ENCODE assay signal across 9 cellular contexts in the genomic region with DNA sequence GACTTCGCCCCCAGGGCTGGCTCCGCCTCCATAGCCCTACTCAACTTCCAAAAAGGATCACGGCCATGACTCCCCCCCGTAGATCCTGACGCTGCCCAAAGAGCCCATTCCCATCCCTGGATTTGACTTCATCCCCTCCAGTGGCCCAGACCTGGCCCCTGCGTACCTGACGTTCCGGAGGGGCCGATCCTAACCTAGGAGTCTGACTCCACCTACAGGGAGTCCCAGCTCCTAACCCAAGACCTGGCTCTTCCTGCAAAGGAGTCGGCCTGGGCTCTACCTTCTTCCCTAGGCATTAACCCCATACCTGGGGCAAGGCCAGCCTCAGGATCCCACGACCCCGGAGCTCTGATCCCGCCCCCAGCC. TPM values are rescaled to one million over a fixed set of nuclear protein-coding genes. Genes with fewer than 3 reads are reported as not detected.
DNase-seq lines count a peak whose midpoint lies in the region; ATAC-seq and TF ChIP-seq lines count a peak whose summit lies in the region.
"Had no signal": no experiment of that assay in that cellular context is flagged by ENCODE, and none has a peak within 500 bp of the region (broad histone marks: within the 10 kb centered on the region; RNA-seq: fewer than 3 reads in every experiment).

No MANE protein-coding gene starts in this region.

- H3K27ac ChIP-seq in SJSA1 (no peak overlapping the region), right cardiac atrium (ENCODE audit: low read length) (no peak overlapping the region), skeletal muscle tissue (ENCODE audit: low read depth, low read length) (no peak overlapping the region)

- H3K4me1 ChIP-seq in SJSA1 (replicated peaks) (peaks cover 18% of the 10 kb centered on the region), right cardiac atrium (ENCODE audit: control insufficient read depth, insufficient read depth, low read length) (no peaks in the 10 kb centered on the region), skeletal muscle tissue (ENCODE audit: control insufficient read depth in 3 of 3, insufficient read depth in 3 of 3, low read length in 3 of 3) (peaks cover 8 to 18% (median 16%) of the 10 kb centered on the region in 3 donors)

- CTCF ChIA-PET in Calu3 (lab: Charles Lee) = interaction anchor here (0.7 kb wide), 1 partner anchor 1697 kb away, joined by 3 read pairs; no protein-coding TSS in a partner anchor

- no peaks in the 10 kb centered on the region for H3K4me1 Mint-ChIP-seq in Calu3 (ENCODE audit: low read depth, unreplicated experiment)

- H3K4me3 ChIP-seq in SJSA1 = peak overlapping the region; percentile 32
- peak overlapping the region; percentile 28 for H3K4me3 ChIP-seq in right cardiac atrium (ENCODE audit: low read length)
- H3K4me3 ChIP-seq in skeletal muscle tissue (ENCODE audit: low read length in 3 of 3) = peak overlapping the region in 2 of 3 donors; percentile 49 to 67

- ATAC-seq in GM21526 (IDR thresholded peaks at IDR 0.05; ENCODE audit: low FRiP score, unreplicated experiment) (peak; percentile 13), right cardiac atrium (no peak), HG03045 (IDR thresholded peaks at IDR 0.05; ENCODE audit: unreplicated experiment) (no peak)

- H3K9me3 Mint-ChIP-seq in Calu3 (ENCODE audit: low read depth, unreplicated experiment) = no peaks in the 10 kb centered on the region

- BruUV-seq in Calu3 (replicated peaks; lab: Mats Ljungman, UMichigan) = no TSS peak

- H3K27me3 Mint-ChIP-seq in Calu3 (ENCODE audit: unreplicated experiment) = no peaks in the 10 kb centered on the region

- peak overlapping the region in 1 of 3 donors; percentile 57 for H3K9ac ChIP-seq in skeletal muscle tissue (ENCODE audit: low read depth in 1 of 3, low read length in 3 of 3)

- H3K27me3 ChIP-seq in SJSA1 (replicated peaks) (peaks cover 5% of the 10 kb centered on the region), right cardiac atrium (ENCODE audit: control insufficient read depth, insufficient read depth) (no peaks in the 10 kb centered on the region), skeletal muscle tissue (ENCODE audit: control insufficient read depth in 3 of 3, insufficient read depth in 3 of 3, low read length in 3 of 3) (peaks cover 5 to 25% (median 22%) of the 10 kb centered on the region in 3 donors)

- no peak overlapping the region for H3K4me3 Mint-ChIP-seq in Calu3 (ENCODE audit: low read depth, unreplicated experiment)

- peaks cover 4% of the 10 kb centered on the region for H3K36me3 Mint-ChIP-seq in Calu3 (ENCODE audit: insufficient read depth, unreplicated experiment)

- H3K27ac Mint-ChIP-seq in Calu3 (ENCODE audit: unreplicated experiment) = no peak overlapping the region

- DNase-seq in SJSA1 (ENCODE audit: low read depth in 1 of 2, low spot score in 2 of 2) = peak in 1 of 2 experiments; percentile 47
- DNase-seq in right cardiac atrium = no peak
- DNase-seq in Calu3 = no peak
- no peak for DNase-seq in C1 segment of cervical spinal cord (lab: John Stamatoyannopoulos, UW)
- no peak for DNase-seq in SIG-M5 treated with dmso at 0.1 percent for 504 hours (lab: John Stamatoyannopoulos, UW; ENCODE audit: unreplicated experiment)

- TF ChIP-seq CTCF in Calu3 (IDR thresholded peaks at IDR 0.05; ENCODE audit: unreplicated experiment) = no peak

- 13% methylated on average over 13 of the region's 13 CpGs for WGBS in right cardiac atrium

- H3K36me3 ChIP-seq in SJSA1 (no peaks in the 10 kb centered on the region), skeletal muscle tissue (ENCODE audit: control insufficient read depth in 3 of 3, insufficient read depth in 3 of 3, low read length in 3 of 3) (no peaks in the 10 kb centered on the region)

- no peaks in the 10 kb centered on the region for H3K9me3 ChIP-seq in SJSA1 (replicated peaks)
- H3K9me3 ChIP-seq in right cardiac atrium (ENCODE audit: control insufficient read depth, low read length) = no peaks in the 10 kb centered on the region
- no peaks in the 10 kb centered on the region for H3K9me3 ChIP-seq in skeletal muscle tissue (ENCODE audit: control insufficient read depth in 3 of 3, low read length in 3 of 3)

- intact Hi-C loops in right cardiac atrium (cut with DNase I) = no loop called here
- intact Hi-C loops in Calu3 (cut with micrococcal nuclease; ENCODE audit: unreplicated experiment) = no loop called here

RNA-seq across cellular contexts. Expression of a gene that starts 10.8 kb away (rescaled TPM):
- 1.9 and 3.1 TPM in 2 replicates for total RNA-seq in SJSA1 (2014; rRNA removed; shearing (Covaris generic))
- total RNA-seq in right cardiac atrium (10 to 100 TPM in 3 of 4 donors, 1 to 10 TPM in 1; 6.7 to 13.9 (median 11.3) TPM), skeletal muscle tissue (5.2 TPM), Calu3 (2022) (28.7 and 30.5 TPM in 2 replicates)
- polyA plus RNA-seq in right cardiac atrium = 7.8 TPM

RNA-seq across cellular contexts. Expression of a gene that starts 15.5 kb away (rescaled TPM):
- 4.6 and 6.5 TPM in 2 replicates for total RNA-seq in SJSA1 (2014; rRNA removed; shearing (Covaris generic))
- total RNA-seq in right cardiac atrium = 10 to 100 TPM; 22.8 to 25.8 (median 25.2) TPM
- 24.9 TPM for polyA plus RNA-seq in right cardiac atrium
- 5.7 TPM for total RNA-seq in skeletal muscle tissue
- 15.3 and 21.1 TPM in 2 replicates for total RNA-seq in Calu3 (2022)

RNA-seq across cellular contexts. Expression of a gene that starts 23.5 kb away (rescaled TPM):
- 4.5 and 6.9 TPM in 2 replicates for total RNA-seq in SJSA1 (2014; rRNA removed; shearing (Covaris generic))
- total RNA-seq in right cardiac atrium (not detected), skeletal muscle tissue (not detected), Calu3 (2022) (1.2 and 1.9 TPM in 2 replicates)
- not detected for polyA plus RNA-seq in right cardiac atrium

RNA-seq across cellular contexts. Expression of a gene that starts 25.7 kb away (rescaled TPM):
- total RNA-seq in SJSA1 (2014; rRNA removed; shearing (Covaris generic)) = not detected in 2 replicates
- total RNA-seq in right cardiac atrium (not detected), skeletal muscle tissue (0.52 TPM), Calu3 (2022) (not detected in 2 replicates)
- polyA plus RNA-seq in right cardiac atrium = 0.25 TPM
- total RNA-seq: RPMI7951 had no signal

RNA-seq across cellular contexts. Expression of a gene that starts 48.8 kb away (rescaled TPM):
- total RNA-seq in SJSA1 (2014; rRNA removed; shearing (Covaris generic)) = not detected in 2 replicates
- 10 to 100 TPM; 30.5 to 75.1 (median 54.7) TPM for total RNA-seq in right cardiac atrium
- 23.9 TPM for polyA plus RNA-seq in right cardiac atrium
- 24.5 TPM for total RNA-seq in skeletal muscle tissue
- not detected in 2 replicates for total RNA-seq in Calu3 (2022)
